20 cellular contexts compared by ENCODE assay signal in the genomic region with DNA sequence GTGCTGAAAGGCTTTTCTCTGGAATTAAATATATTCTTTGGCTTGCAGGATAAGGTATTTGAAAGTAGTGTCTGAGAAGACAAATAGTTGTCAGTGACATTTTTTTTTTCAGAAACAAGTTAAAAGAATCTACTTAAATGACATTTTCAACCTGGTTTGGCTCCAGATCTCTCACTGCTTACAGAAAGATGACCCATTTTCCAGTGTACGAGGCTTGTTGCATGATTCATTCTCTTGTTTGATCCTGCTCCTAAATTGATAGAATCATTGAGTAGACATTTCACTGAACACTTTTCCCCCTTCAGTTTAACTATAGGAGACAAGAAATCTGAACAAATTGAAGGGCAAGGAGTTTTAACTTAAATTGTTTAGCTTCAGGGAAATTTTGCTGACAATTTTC.
DNase-seq lines count a peak whose midpoint lies in the region; ATAC-seq, FAIRE-seq and TF ChIP-seq lines count a peak whose summit lies in the region.
"Had no signal": no experiment of that assay in that cellular context is flagged by ENCODE, and none has a peak within 500 bp of the region (broad histone marks: within the 10 kb centered on the region; RNA-seq: fewer than 3 reads in every experiment).

No MANE protein-coding gene starts in this region.

- H3K27me3 Mint-ChIP-seq in stimulated activated memory B cell treated with anti-CD40 and anti-IgM and Interleukin-4, amounts not matched to agents 10 μg/mL and 1 μg/mL and 100 μg/mL, for 72 hours: no peaks in the 10 kb centered on the region
- H3K27me3 Mint-ChIP-seq: CD4-positive, CD25-positive, alpha-beta regulatory T cell had no signal

- peaks cover 7% of the 10 kb centered on the region for H3K36me3 Mint-ChIP-seq in stimulated activated memory B cell treated with anti-CD40 and anti-IgM and Interleukin-4, amounts not matched to agents 10 μg/mL and 1 μg/mL and 100 μg/mL, for 72 hours
- H3K36me3 Mint-ChIP-seq: CD4-positive, CD25-positive, alpha-beta regulatory T cell had no signal

- no peaks in the 10 kb centered on the region for H3K27me3 ChIP-seq in Panc1 (ENCODE audit: control insufficient read depth, insufficient read depth, low read length)
- H3K27me3 ChIP-seq: BLaER1 had no signal

- FAIRE-seq in islet of Langerhans (lab: Jason Lieb, UNC): peak; percentile 69
- FAIRE-seq: RCC 7860 had no signal

- intact Hi-C loops in Panc1 (cut with micrococcal nuclease; ENCODE audit: unreplicated experiment): no loop called here

- no peak overlapping the region for H3K27ac Mint-ChIP-seq in stimulated activated memory B cell treated with anti-CD40 and anti-IgM and Interleukin-4, amounts not matched to agents 10 μg/mL and 1 μg/mL and 100 μg/mL, for 72 hours
- H3K27ac Mint-ChIP-seq: CD4-positive, CD25-positive, alpha-beta regulatory T cell had no signal

- DNase-seq in Panc1 (ENCODE audit: low read depth, low spot score): no peak
- peak; percentile 19 for DNase-seq in choroid plexus epithelial cell (ENCODE audit: low read depth)
- DNase-seq in retina: peak; percentile 29
- no peak for DNase-seq in GDM1 (lab: John Stamatoyannopoulos, UW)
- DNase-seq in NCI-H1436 treated with DMSO at 0.1 percent for 48 hours (lab: John Stamatoyannopoulos, UW): no peak
- DNase-seq: CD4-positive, CD25-positive, alpha-beta regulatory T cell; H7; KG1; MM.1S; NCI-H1694; NCI-H2029 treated with DMSO at 0.1 percent for 48 hours; NCI-H446 treated with DMSO at 0.1 percent for 48 hours; NCI-H526 treated with DMSO at 0.1 percent for 48 hours; SIG-M5 had no signal

- H3K36me3 ChIP-seq in Panc1 (ENCODE audit: control insufficient read depth, insufficient read depth, low read length): no peaks in the 10 kb centered on the region
- H3K36me3 ChIP-seq: BLaER1 had no signal

- CTCF ChIA-PET in Panc1 (lab: Charles Lee): no interaction called here

- H3K9me3 ChIP-seq in Panc1 (ENCODE audit: control insufficient read depth, insufficient read depth, low read depth, low read length): peaks cover 14% of the 10 kb centered on the region; the same call in 1 of the 2 replicates

- no peak overlapping the region for H3K4me3 Mint-ChIP-seq in stimulated activated memory B cell treated with anti-CD40 and anti-IgM and Interleukin-4, amounts not matched to agents 10 μg/mL and 1 μg/mL and 100 μg/mL, for 72 hours
- H3K4me3 Mint-ChIP-seq: CD4-positive, CD25-positive, alpha-beta regulatory T cell had no signal

- no peaks in the 10 kb centered on the region for H3K4me1 ChIP-seq in Panc1 (ENCODE audit: control insufficient read depth, insufficient read depth, low read length)
- H3K4me1 ChIP-seq: BLaER1 had no signal

- no TSS peak for BruUV-seq in Panc1 (replicated peaks; lab: Mats Ljungman, UMichigan)

- H3K4me1 Mint-ChIP-seq in stimulated activated memory B cell treated with anti-CD40 and anti-IgM and Interleukin-4, amounts not matched to agents 10 μg/mL and 1 μg/mL and 100 μg/mL, for 72 hours: no peaks in the 10 kb centered on the region
- H3K4me1 Mint-ChIP-seq: CD4-positive, CD25-positive, alpha-beta regulatory T cell had no signal

- no peak for ATAC-seq in Panc1
- no peak for ATAC-seq in HG03571 (IDR thresholded peaks at IDR 0.05; ENCODE audit: unreplicated experiment)
- no peak for ATAC-seq in stimulated activated memory B cell treated with anti-CD40 and anti-IgM and Interleukin-4, amounts not matched to agents 10 μg/mL and 1 μg/mL and 100 μg/mL, for 72 hours

- POLR2A ChIA-PET in Panc1 (lab: Charles Lee): no interaction called here

- in situ Hi-C loops in Panc1 (cut with HindIII; ENCODE audit: low pct_unique_long_range_greater_than_20kb, low sequenced_read_pairs): no loop called here

- TF ChIP-seq CTCF in Panc1 (IDR thresholded peaks at IDR 0.05) (no peak), choroid plexus epithelial cell (conservative IDR thresholded peaks at IDR 0.05; ENCODE audit: low read depth, low read length) (no peak)

- no peak overlapping the region for H3K4me3 ChIP-seq in Panc1 (ENCODE audit: low read depth in 2 of 2, low read length in 2 of 2)
- no peak overlapping the region for H3K4me3 ChIP-seq in choroid plexus epithelial cell (ENCODE audit: low read depth, low read length)
- H3K4me3 ChIP-seq: BLaER1, SK-N-MC had no signal

- 0 out of 2 replicates have a peak overlapping the region, but pooled peaks have one; percentile 9 for H3K27ac ChIP-seq in Panc1 (ENCODE audit: low read length)
- H3K27ac ChIP-seq: BLaER1, SK-N-MC had no signal

- peaks cover 12% of the 10 kb centered on the region for H3K9me3 Mint-ChIP-seq in stimulated activated memory B cell treated with anti-CD40 and anti-IgM and Interleukin-4, amounts not matched to agents 10 μg/mL and 1 μg/mL and 100 μg/mL, for 72 hours

Comparison
In these comparisons a context has a peak if more than half of its experiments do, and no peak if none do; other contexts are left out.
1. DNase-seq: peak in choroid plexus epithelial cell (single experiment) and retina (single experiment); none in Panc1 (single experiment), GDM1 (single experiment) and NCI-H1436 treated with DMSO at 0.1 percent for 48 hours (single experiment).